Comparison of ENCODE assay signal across 17 cellular contexts in genomic region chr9:123657099-123657498, GRCh38.
"Had no signal": no experiment of that assay in that cellular context is flagged by ENCODE, and none has a peak within 500 bp of the region (broad histone marks: within the 10 kb centered on the region; RNA-seq: fewer than 3 reads in every experiment).

No MANE protein-coding gene starts in this region.

- H3K4me2 ChIP-seq: smooth muscle cell had no signal

- H3K27ac Mint-ChIP-seq: activated naive CD4-positive, alpha-beta T cell treated with anti-CD3 and anti-CD28 coated beads, Interleukin-2, amount 50 U/mL, for 24 hours; immature natural killer cell; mesothelial cell of epicardium; naive thymus-derived CD8-positive, alpha-beta T cell; stimulated activated naive B cell treated with anti-CD40 and anti-IgM and Interleukin-4, amounts not matched to agents 10 μg/mL and 1 μg/mL and 100 μg/mL, for 72 hours had no signal

- H3K27ac ChIP-seq: sigmoid colon, uterus had no signal

- H3K4me3 ChIP-seq: sigmoid colon, smooth muscle cell, uterus had no signal

- H3K4me1 ChIP-seq: sigmoid colon, uterus had no signal

- H3K4me1 Mint-ChIP-seq: activated naive CD4-positive, alpha-beta T cell treated with anti-CD3 and anti-CD28 coated beads, Interleukin-2, amount 50 U/mL, for 24 hours; immature natural killer cell had no signal

- H3K36me3 ChIP-seq: uterus had no signal

- FAIRE-seq: endometrium had no signal

- H3K9me3 ChIP-seq: sigmoid colon, uterus had no signal

- ATAC-seq: left lobe of liver; naive thymus-derived CD8-positive, alpha-beta T cell; stimulated activated naive B cell treated with anti-CD40 and anti-IgM and Interleukin-4, amounts not matched to agents 10 μg/mL and 1 μg/mL and 100 μg/mL, for 72 hours had no signal

- H3K4me3 Mint-ChIP-seq: activated naive CD4-positive, alpha-beta T cell treated with anti-CD3 and anti-CD28 coated beads, Interleukin-2, amount 50 U/mL, for 24 hours; brain; immature natural killer cell; mesothelial cell of epicardium; naive thymus-derived CD8-positive, alpha-beta T cell; stimulated activated naive B cell treated with anti-CD40 and anti-IgM and Interleukin-4, amounts not matched to agents 10 μg/mL and 1 μg/mL and 100 μg/mL, for 72 hours had no signal

- H3K27me3 Mint-ChIP-seq: activated naive CD4-positive, alpha-beta T cell treated with anti-CD3 and anti-CD28 coated beads, Interleukin-2, amount 50 U/mL, for 24 hours; brain; naive thymus-derived CD8-positive, alpha-beta T cell; stimulated activated naive B cell treated with anti-CD40 and anti-IgM and Interleukin-4, amounts not matched to agents 10 μg/mL and 1 μg/mL and 100 μg/mL, for 72 hours had no signal

- H3K27me3 ChIP-seq: sigmoid colon, uterus had no signal

- DNase-seq: activated gamma-delta T cell treated with Interleukin-2 at 50 U/mL for 16 hours; activated T-cell treated with anti-CD3 and anti-CD28 coated beads, Interleukin-2, amount 50 U/mL, for 1 hour; anterior cingulate cortex; immature natural killer cell; naive thymus-derived CD8-positive, alpha-beta T cell; retina; sigmoid colon; stimulated activated CD4-positive, alpha-beta T cell treated with anti-CD3 and anti-CD28 coated beads, Interleukin-15, amount 100 ng/mL, for 24 hours; stimulated activated naive B cell treated with anti-CD40 and anti-IgM and Interleukin-4, amounts not matched to agents 10 μg/mL and 1 μg/mL and 100 μg/mL, for 72 hours; trophoblast cell; uterus had no signal
